ENCODE assay signal across 10 cellular contexts in genomic region chr14:97177016-97177415, GRCh38.
A peak's percentile ranks its signal among the peaks of the same experiment; 100 is the strongest.
DNase-seq lines count a peak whose midpoint lies in the region; ATAC-seq and TF ChIP-seq lines count a peak whose summit lies in the region.
"Had no signal": no experiment of that assay in that cellular context is flagged by ENCODE, and none has a peak within 500 bp of the region (broad histone marks: within the 10 kb centered on the region; RNA-seq: fewer than 3 reads in every experiment).

No MANE protein-coding gene starts in this region.

- no peak overlapping the region for H3K4me3 Mint-ChIP-seq in CD4-positive, alpha-beta T cell
- no peak overlapping the region for H3K4me3 Mint-ChIP-seq in GM23338

- H3K36me3 Mint-ChIP-seq in CD4-positive, alpha-beta T cell (ENCODE audit: low read depth), result no peaks in the 10 kb centered on the region
- no peaks in the 10 kb centered on the region; the same call in 1 of the 3 replicates for H3K36me3 Mint-ChIP-seq in GM23338 (ENCODE audit: low read depth)

- no peak overlapping the region for H3K27ac ChIP-seq in CD4-positive, alpha-beta T cell (ENCODE audit: low read depth, low read length)
- H3K27ac ChIP-seq in GM23338 (ENCODE audit: low read depth) (no peak overlapping the region), OCI-LY1 (ENCODE audit: low read depth, low read length, poor library complexity, severe bottlenecking) (no peak overlapping the region)
- H3K27ac ChIP-seq: cardiac muscle cell, skin epidermis had no signal

- peaks cover 7% of the 10 kb centered on the region for H3K9me2 ChIP-seq in GM23338 (ENCODE audit: insufficient read depth)
- H3K9me2 ChIP-seq in OCI-LY1 (ENCODE audit: low read depth, low read length), result no peaks in the 10 kb centered on the region

- H2AFZ ChIP-seq in GM23338 (peak overlapping the region; percentile 63; the same call in 1 of the 2 replicates), OCI-LY1 (ENCODE audit: low read length) (no peak overlapping the region)

- no peaks in the 10 kb centered on the region for H3K36me3 ChIP-seq in GM23338 (ENCODE audit: insufficient read depth)
- no peaks in the 10 kb centered on the region for H3K36me3 ChIP-seq in OCI-LY1 (ENCODE audit: insufficient read depth, low read length)
- H3K36me3 ChIP-seq: cardiac muscle cell had no signal

- ATAC-seq in CD4-positive, alpha-beta T cell (ENCODE audit: poor library complexity), result peak; percentile 71
- ATAC-seq in GM23338 (peak; percentile 70), HG02678 (IDR thresholded peaks at IDR 0.05; ENCODE audit: unreplicated experiment) (no peak), GM18873 (IDR thresholded peaks at IDR 0.05; ENCODE audit: low FRiP score, unreplicated experiment) (no peak)

- no peaks in the 10 kb centered on the region for H3K9me3 ChIP-seq in CD4-positive, alpha-beta T cell (ENCODE audit: control insufficient read depth, low read length)
- H3K9me3 ChIP-seq in OCI-LY1 (ENCODE audit: low read length), result no peaks in the 10 kb centered on the region

- no peak overlapping the region for H3K9ac ChIP-seq in OCI-LY1 (ENCODE audit: low read length)

- no peak overlapping the region for H3K4me3 ChIP-seq in GM23338
- H3K4me3 ChIP-seq in OCI-LY1 (ENCODE audit: low read depth, low read length, poor library complexity, severe bottlenecking), result no peak overlapping the region
- H3K4me3 ChIP-seq: cardiac muscle cell, skin epidermis had no signal

- H3K27ac Mint-ChIP-seq in CD4-positive, alpha-beta T cell, result peak overlapping the region; percentile 16
- H3K27ac Mint-ChIP-seq in GM23338, result peak overlapping the region; percentile 78; the same call in 1 of the 2 replicates

- H4K20me1 ChIP-seq in GM23338 (replicated peaks; ENCODE audit: insufficient read depth) (no peaks in the 10 kb centered on the region), OCI-LY1 (ENCODE audit: insufficient read depth, low read length) (no peaks in the 10 kb centered on the region)

- POLR2A ChIA-PET in CD4-positive, alpha-beta T cell (lab: Charles Lee), result no interaction called here

- TF ChIP-seq CTCF in CD4-positive, alpha-beta T cell (IDR thresholded peaks at IDR 0.05), result peak; percentile 41
- TF ChIP-seq CTCF in GM23338 (conservative IDR thresholded peaks at IDR 0.05; ENCODE audit: low read depth in 2 of 2) (peak; percentile 41 to 51), OCI-LY1 (IDR thresholded peaks at IDR 0.05; ENCODE audit: low read length) (peak; percentile 50; the same call in 1 of the 2 replicates)

- peaks cover 35% of the 10 kb centered on the region for H3K4me1 Mint-ChIP-seq in CD4-positive, alpha-beta T cell (ENCODE audit: low read depth)
- H3K4me1 Mint-ChIP-seq in GM23338, result no peaks in the 10 kb centered on the region

- CTCF ChIA-PET in CD4-positive, alpha-beta T cell (lab: Charles Lee), result interaction anchor here (0.5 kb wide), 1 partner anchor 18 kb away, joined by 3 read pairs; no protein-coding TSS in a partner anchor

- H3K4me2 ChIP-seq in GM23338, result no peak overlapping the region
- H3K4me2 ChIP-seq in OCI-LY1 (ENCODE audit: low read length), result no peak overlapping the region

- peaks cover 9% of the 10 kb centered on the region for H3F3A ChIP-seq in GM23338 (replicated peaks; ENCODE audit: low read depth)
- no peaks in the 10 kb centered on the region for H3F3A ChIP-seq in OCI-LY1 (ENCODE audit: insufficient read depth, low read length)

- H3K4me1 ChIP-seq in GM23338 (ENCODE audit: insufficient read depth), result no peaks in the 10 kb centered on the region
- no peaks in the 10 kb centered on the region for H3K4me1 ChIP-seq in OCI-LY1 (ENCODE audit: insufficient read depth, low read length, severe bottlenecking)

- intact Hi-C loops in CD4-positive, alpha-beta T cell (cut with DNase I, micrococcal nuclease), result loop anchor here (1.0 to 5.0 kb wide), 2 partner anchors 425 to 600 kb away; no protein-coding TSS in a partner anchor

- no peaks in the 10 kb centered on the region for H3K27me3 ChIP-seq in CD4-positive, alpha-beta T cell (ENCODE audit: control insufficient read depth, insufficient read depth, low read length)
- H3K27me3 ChIP-seq in GM23338 (ENCODE audit: insufficient read depth), result no peaks in the 10 kb centered on the region
- H3K27me3 ChIP-seq in OCI-LY1 (ENCODE audit: insufficient read depth, low read length), result no peaks in the 10 kb centered on the region
- H3K27me3 ChIP-seq: cardiac muscle cell had no signal

- no peaks in the 10 kb centered on the region for H3K27me3 Mint-ChIP-seq in CD4-positive, alpha-beta T cell
- peaks cover 4% of the 10 kb centered on the region for H3K27me3 Mint-ChIP-seq in GM23338 (ENCODE audit: insufficient read depth, low read depth, poor library complexity)

- peak in 9 of 10 experiments; percentile 4 to 31 (median 15) for DNase-seq in CD4-positive, alpha-beta T cell
- DNase-seq in GM23338 (ENCODE audit: low spot score), result peak; percentile 64
- peak; percentile 28 for DNase-seq in effector CD4-positive, alpha-beta T cell
- DNase-seq in ureter (ENCODE audit: low spot score), result no peak
- no peak for DNase-seq in EL

- no peaks in the 10 kb centered on the region for H3K79me2 ChIP-seq in GM23338 (replicated peaks; ENCODE audit: insufficient read depth)
- no peaks in the 10 kb centered on the region for H3K79me2 ChIP-seq in OCI-LY1 (ENCODE audit: insufficient read depth, low read length)

- no peaks in the 10 kb centered on the region for H3K9me3 Mint-ChIP-seq in CD4-positive, alpha-beta T cell
- H3K9me3 Mint-ChIP-seq in GM23338, result peaks cover 6% of the 10 kb centered on the region; the same call in 2 of the 3 replicates

TF ChIP-seq in GM23338, 12 proteins besides CTCF, POLR2A, EP300 and RAD21 (continues in another document):
- TF ChIP-seq, protein P1, sequence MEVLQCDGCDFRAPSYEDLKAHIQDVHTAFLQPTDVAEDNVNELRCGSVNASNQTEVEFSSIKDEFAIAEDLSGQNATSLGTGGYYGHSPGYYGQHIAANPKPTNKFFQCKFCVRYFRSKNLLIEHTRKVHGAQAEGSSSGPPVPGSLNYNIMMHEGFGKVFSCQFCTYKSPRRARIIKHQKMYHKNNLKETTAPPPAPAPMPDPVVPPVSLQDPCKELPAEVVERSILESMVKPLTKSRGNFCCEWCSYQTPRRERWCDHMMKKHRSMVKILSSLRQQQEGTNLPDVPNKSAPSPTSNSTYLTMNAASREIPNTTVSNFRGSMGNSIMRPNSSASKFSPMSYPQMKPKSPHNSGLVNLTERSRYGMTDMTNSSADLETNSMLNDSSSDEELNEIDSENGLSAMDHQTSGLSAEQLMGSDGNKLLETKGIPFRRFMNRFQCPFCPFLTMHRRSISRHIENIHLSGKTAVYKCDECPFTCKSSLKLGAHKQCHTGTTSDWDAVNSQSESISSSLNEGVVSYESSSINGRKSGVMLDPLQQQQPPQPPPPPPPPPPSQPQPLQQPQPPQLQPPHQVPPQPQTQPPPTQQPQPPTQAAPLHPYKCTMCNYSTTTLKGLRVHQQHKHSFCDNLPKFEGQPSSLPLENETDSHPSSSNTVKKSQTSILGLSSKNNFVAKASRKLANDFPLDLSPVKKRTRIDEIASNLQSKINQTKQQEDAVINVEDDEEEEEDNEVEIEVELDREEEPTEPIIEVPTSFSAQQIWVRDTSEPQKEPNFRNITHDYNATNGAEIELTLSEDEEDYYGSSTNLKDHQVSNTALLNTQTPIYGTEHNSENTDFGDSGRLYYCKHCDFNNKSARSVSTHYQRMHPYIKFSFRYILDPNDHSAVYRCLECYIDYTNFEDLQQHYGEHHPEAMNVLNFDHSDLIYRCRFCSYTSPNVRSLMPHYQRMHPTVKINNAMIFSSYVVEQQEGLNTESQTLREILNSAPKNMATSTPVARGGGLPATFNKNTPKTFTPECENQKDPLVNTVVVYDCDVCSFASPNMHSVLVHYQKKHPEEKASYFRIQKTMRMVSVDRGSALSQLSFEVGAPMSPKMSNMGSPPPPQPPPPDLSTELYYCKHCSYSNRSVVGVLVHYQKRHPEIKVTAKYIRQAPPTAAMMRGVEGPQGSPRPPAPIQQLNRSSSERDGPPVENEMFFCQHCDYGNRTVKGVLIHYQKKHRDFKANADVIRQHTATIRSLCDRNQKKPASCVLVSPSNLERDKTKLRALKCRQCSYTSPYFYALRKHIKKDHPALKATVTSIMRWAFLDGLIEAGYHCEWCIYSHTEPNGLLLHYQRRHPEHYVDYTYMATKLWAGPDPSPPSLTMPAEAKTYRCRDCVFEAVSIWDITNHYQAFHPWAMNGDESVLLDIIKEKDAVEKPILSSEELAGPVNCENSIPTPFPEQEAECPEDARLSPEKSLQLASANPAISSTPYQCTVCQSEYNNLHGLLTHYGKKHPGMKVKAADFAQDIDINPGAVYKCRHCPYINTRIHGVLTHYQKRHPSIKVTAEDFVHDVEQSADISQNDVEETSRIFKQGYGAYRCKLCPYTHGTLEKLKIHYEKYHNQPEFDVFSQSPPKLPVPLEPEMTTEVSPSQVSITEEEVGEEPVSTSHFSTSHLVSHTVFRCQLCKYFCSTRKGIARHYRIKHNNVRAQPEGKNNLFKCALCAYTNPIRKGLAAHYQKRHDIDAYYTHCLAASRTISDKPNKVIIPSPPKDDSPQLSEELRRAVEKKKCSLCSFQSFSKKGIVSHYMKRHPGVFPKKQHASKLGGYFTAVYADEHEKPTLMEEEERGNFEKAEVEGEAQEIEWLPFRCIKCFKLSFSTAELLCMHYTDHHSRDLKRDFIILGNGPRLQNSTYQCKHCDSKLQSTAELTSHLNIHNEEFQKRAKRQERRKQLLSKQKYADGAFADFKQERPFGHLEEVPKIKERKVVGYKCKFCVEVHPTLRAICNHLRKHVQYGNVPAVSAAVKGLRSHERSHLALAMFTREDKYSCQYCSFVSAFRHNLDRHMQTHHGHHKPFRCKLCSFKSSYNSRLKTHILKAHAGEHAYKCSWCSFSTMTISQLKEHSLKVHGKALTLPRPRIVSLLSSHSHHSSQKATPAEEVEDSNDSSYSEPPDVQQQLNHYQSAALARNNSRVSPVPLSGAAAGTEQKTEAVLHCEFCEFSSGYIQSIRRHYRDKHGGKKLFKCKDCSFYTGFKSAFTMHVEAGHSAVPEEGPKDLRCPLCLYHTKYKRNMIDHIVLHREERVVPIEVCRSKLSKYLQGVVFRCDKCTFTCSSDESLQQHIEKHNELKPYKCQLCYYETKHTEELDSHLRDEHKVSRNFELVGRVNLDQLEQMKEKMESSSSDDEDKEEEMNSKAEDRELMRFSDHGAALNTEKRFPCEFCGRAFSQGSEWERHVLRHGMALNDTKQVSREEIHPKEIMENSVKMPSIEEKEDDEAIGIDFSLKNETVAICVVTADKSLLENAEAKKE (CRISPR knock-in tag; IDR thresholded peaks at IDR 0.05), result no peak
- TF ChIP-seq, protein P2, sequence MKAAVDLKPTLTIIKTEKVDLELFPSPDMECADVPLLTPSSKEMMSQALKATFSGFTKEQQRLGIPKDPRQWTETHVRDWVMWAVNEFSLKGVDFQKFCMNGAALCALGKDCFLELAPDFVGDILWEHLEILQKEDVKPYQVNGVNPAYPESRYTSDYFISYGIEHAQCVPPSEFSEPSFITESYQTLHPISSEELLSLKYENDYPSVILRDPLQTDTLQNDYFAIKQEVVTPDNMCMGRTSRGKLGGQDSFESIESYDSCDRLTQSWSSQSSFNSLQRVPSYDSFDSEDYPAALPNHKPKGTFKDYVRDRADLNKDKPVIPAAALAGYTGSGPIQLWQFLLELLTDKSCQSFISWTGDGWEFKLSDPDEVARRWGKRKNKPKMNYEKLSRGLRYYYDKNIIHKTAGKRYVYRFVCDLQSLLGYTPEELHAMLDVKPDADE (IDR thresholded peaks at IDR 0.05), result no peak
- TF ChIP-seq ZNF114 (CRISPR knock-in tag; IDR thresholded peaks at IDR 0.05) (no peak), CREB1 (CRISPR knock-in tag; IDR thresholded peaks at IDR 0.05; ENCODE audit: low read depth) (no peak)

Comparison
In these comparisons a context has a peak if more than half of its experiments do, and no peak if none do; other contexts are left out.
1. ATAC-seq: peak in CD4-positive, alpha-beta T cell (single experiment) and GM23338 (single experiment); none in HG02678 (single experiment) and GM18873 (single experiment).
2. DNase-seq: peak in CD4-positive, alpha-beta T cell (9 of 10), GM23338 (single experiment) and effector CD4-positive, alpha-beta T cell (single experiment); none in ureter (single experiment) and EL (single experiment).
3. Peak in every context shown above with its lines, with median percentiles within 50 percentile points of each other: CTCF ChIP-seq.